8 cellular contexts compared by ENCODE assay signal in genomic region chr10:61943699-61944444, GRCh38. TPM values are rescaled to one million over a fixed set of nuclear protein-coding genes. Genes with fewer than 3 reads are reported as not detected.
DNase-seq lines count a peak whose midpoint lies in the region; ATAC-seq and TF ChIP-seq lines count a peak whose summit lies in the region.

No MANE protein-coding gene starts in this region.

- no peaks in the 10 kb centered on the region for H3K36me3 ChIP-seq in gastrocnemius medialis

- peak overlapping the region; percentile 55 to 75 (median 64) for H3K27ac ChIP-seq in gastrocnemius medialis

- peak overlapping the region; percentile 91 for H3K27ac Mint-ChIP-seq in activated B cell treated with CpG ODN at 0.5 μM for 24 hours

- H3K4me1 ChIP-seq in gastrocnemius medialis: peaks cover 9 to 16% of the 10 kb centered on the region in 2 donors

- peaks cover 66% of the 10 kb centered on the region for H3K4me1 Mint-ChIP-seq in activated B cell treated with CpG ODN at 0.5 μM for 24 hours

- no peak for TF ChIP-seq POLR2A in gastrocnemius medialis (IDR thresholded peaks at IDR 0.05)

- H3K27me3 ChIP-seq in gastrocnemius medialis: no peaks in the 10 kb centered on the region

- H3K27me3 Mint-ChIP-seq in activated B cell treated with CpG ODN at 0.5 μM for 24 hours: no peaks in the 10 kb centered on the region

- no peak for TF ChIP-seq CTCF in activated B cell treated with CpG ODN at 0.5 μM for 24 hours (IDR thresholded peaks at IDR 0.05)
- TF ChIP-seq CTCF in gastrocnemius medialis (IDR thresholded peaks at IDR 0.05 in 4 of 5, conservative IDR thresholded peaks at IDR 0.05 in 1 of 5): no peak

- CTCF ChIA-PET in activated B cell treated with CpG ODN at 0.5 μM for 24 hours (lab: Charles Lee): interaction anchor here (0.6 to 1.1 kb wide), 4 partner anchors 42 to 94 kb away, joined by 3 to 4 read pairs (median 3); no protein-coding TSS in a partner anchor

- POLR2A ChIA-PET in activated B cell treated with CpG ODN at 0.5 μM for 24 hours (lab: Charles Lee): interaction anchor here (0.7 to 10.3 kb wide), 21 partner anchors 8 to 165 kb away, joined by 4 to 256 read pairs (median 7); partner anchors contain the start of gene ARID5B

- intact Hi-C loops in activated B cell treated with CpG ODN at 0.5 μM for 24 hours (cut with micrococcal nuclease) (loop anchor here (1.0 to 5.0 kb wide), 6 partner anchors 21 to 163 kb away; no protein-coding TSS in a partner anchor), gastrocnemius medialis (cut with DNase I; ENCODE audit: low total_unique reads) (loop anchor here (5.0 kb wide), 1 partner anchor 38 kb away; no protein-coding TSS in a partner anchor)

- ATAC-seq in HG03039 (IDR thresholded peaks at IDR 0.05; ENCODE audit: unreplicated experiment): peak; percentile 37
- peak; percentile 65 for ATAC-seq in activated B cell treated with CpG ODN at 0.5 μM for 24 hours (ENCODE audit: low read depth)
- peak in 1 of 2 donors; percentile 56 for ATAC-seq in gastrocnemius medialis

- peak; percentile 21 to 37 for DNase-seq in activated CD4-positive, alpha-beta T cell treated with anti-CD3 and anti-CD28 coated beads for 4 hours
- no peak for DNase-seq in activated CD4-positive, alpha-beta T cell treated with anti-CD3 and anti-CD28 coated beads, Interleukin-2, amount 50 U/mL, for 48 hours
- DNase-seq in activated B cell treated with CpG ODN at 0.5 μM for 24 hours (no peak), fibroblast of the conjunctiva (ENCODE audit: low read depth) (peak; percentile 64), gastrocnemius medialis (no peak), HuH-7.5 (ENCODE audit: low spot score) (no peak), NCI-H2081 treated with DMSO at 0.1 percent for 48 hours (lab: John Stamatoyannopoulos, UW) (no peak)

- no peaks in the 10 kb centered on the region for H3K9me3 Mint-ChIP-seq in activated B cell treated with CpG ODN at 0.5 μM for 24 hours

- H3K4me3 Mint-ChIP-seq in activated B cell treated with CpG ODN at 0.5 μM for 24 hours: peak overlapping the region; percentile 44

- no peaks in the 10 kb centered on the region for H3K9me3 ChIP-seq in gastrocnemius medialis

- H3K4me3 ChIP-seq in gastrocnemius medialis: peak overlapping the region in 2 of 4 donors; percentile 4 to 8

- in situ Hi-C loops in gastrocnemius medialis (cut with MboI; ENCODE audit: low sequenced_read_pairs in 4 of 4): no loop called here

- H3K36me3 Mint-ChIP-seq in activated B cell treated with CpG ODN at 0.5 μM for 24 hours (ENCODE audit: low read depth): peaks cover 75% of the 10 kb centered on the region

RNA-seq across cellular contexts. Expression of gene ARID5B, which starts 42.4 kb away (rescaled TPM):
- 67.4 and 76.8 TPM in 2 replicates for total RNA-seq in activated B cell treated with CpG ODN at 0.5 μM for 24 hours
- total RNA-seq in gastrocnemius medialis: 100 to 1,000 TPM; 156 to 512 (median 263) TPM

Comparison
In these comparisons a context has a peak if more than half of its experiments do, and no peak if none do; other contexts are left out.
1. DNase-seq: peak in activated CD4-positive, alpha-beta T cell treated with anti-CD3 and anti-CD28 coated beads for 4 hours (2 of 2) and fibroblast of the conjunctiva (single experiment); none in activated CD4-positive, alpha-beta T cell treated with anti-CD3 and anti-CD28 coated beads, Interleukin-2, amount 50 U/mL, for 48 hours (0 of 2), activated B cell treated with CpG ODN at 0.5 μM for 24 hours (single experiment), gastrocnemius medialis (0 of 2), HuH-7.5 (single experiment) and NCI-H2081 treated with DMSO at 0.1 percent for 48 hours (single experiment).